8 cellular contexts compared by ENCODE assay signal in genomic region chr2:27683390-27684071, GRCh38. TPM values are rescaled to one million over a fixed set of nuclear protein-coding genes. Genes with fewer than 3 reads are reported as not detected.
DNase-seq lines count a peak whose midpoint lies in the region; ATAC-seq and TF ChIP-seq lines count a peak whose summit lies in the region.

No MANE protein-coding gene starts in this region.

- H3K36me3 ChIP-seq in BE2C (peaks cover 49% of the 10 kb centered on the region), Karpas-422 (ENCODE audit: insufficient read depth, low read length) (peaks cover 7% of the 10 kb centered on the region; the same call in 1 of the 2 replicates)

- H3K27me3 Mint-ChIP-seq in natural killer cell treated with Interleukin-12 subunit alpha and Interleukin-12 subunit beta and Interleukin-15 and Interleukin-18, amount 100 ng/mL, for 72 hours: no peaks in the 10 kb centered on the region
- H3K27me3 Mint-ChIP-seq in stimulated activated naive B cell treated with anti-CD40 and anti-IgM and Interleukin-4, amounts not matched to agents 10 μg/mL and 1 μg/mL and 100 μg/mL, for 72 hours: no peaks in the 10 kb centered on the region

- H3K4me3 ChIP-seq in BE2C (ENCODE audit: low read depth, low read length) (no peak overlapping the region), Karpas-422 (ENCODE audit: low read length) (no peak overlapping the region)

- H3K4me3 Mint-ChIP-seq in natural killer cell treated with Interleukin-12 subunit alpha and Interleukin-12 subunit beta and Interleukin-15 and Interleukin-18, amount 100 ng/mL, for 72 hours: peak overlapping the region; percentile 67
- no peak overlapping the region for H3K4me3 Mint-ChIP-seq in stimulated activated naive B cell treated with anti-CD40 and anti-IgM and Interleukin-4, amounts not matched to agents 10 μg/mL and 1 μg/mL and 100 μg/mL, for 72 hours

- H3K36me3 Mint-ChIP-seq in natural killer cell treated with Interleukin-12 subunit alpha and Interleukin-12 subunit beta and Interleukin-15 and Interleukin-18, amount 100 ng/mL, for 72 hours: peaks cover 11% of the 10 kb centered on the region
- peaks cover 26 to 45% of the 10 kb centered on the region in 2 donors for H3K36me3 Mint-ChIP-seq in stimulated activated naive B cell treated with anti-CD40 and anti-IgM and Interleukin-4, amounts not matched to agents 10 μg/mL and 1 μg/mL and 100 μg/mL, for 72 hours

- H3K9ac ChIP-seq in Karpas-422 (ENCODE audit: low read length): no peak overlapping the region

- no peaks in the 10 kb centered on the region for H4K20me1 ChIP-seq in Karpas-422 (ENCODE audit: insufficient read depth, low read depth, low read length)

- H3K9me3 ChIP-seq in BE2C: no peaks in the 10 kb centered on the region
- H3K9me3 ChIP-seq in Karpas-422 (ENCODE audit: low read length): no peaks in the 10 kb centered on the region

- H3K4me2 ChIP-seq in Karpas-422 (ENCODE audit: low read depth, low read length, poor library complexity, severe bottlenecking): no peak overlapping the region

- H3K4me1 ChIP-seq in BE2C: peaks cover 4% of the 10 kb centered on the region
- peaks cover 4% of the 10 kb centered on the region; the same call in 1 of the 2 replicates for H3K4me1 ChIP-seq in Karpas-422 (ENCODE audit: low read length)

- H3K4me1 Mint-ChIP-seq in natural killer cell treated with Interleukin-12 subunit alpha and Interleukin-12 subunit beta and Interleukin-15 and Interleukin-18, amount 100 ng/mL, for 72 hours (ENCODE audit: low read depth in 2 of 2): peaks cover 36 to 40% of the 10 kb centered on the region in 2 donors
- H3K4me1 Mint-ChIP-seq in stimulated activated naive B cell treated with anti-CD40 and anti-IgM and Interleukin-4, amounts not matched to agents 10 μg/mL and 1 μg/mL and 100 μg/mL, for 72 hours: peaks cover 2 to 9% of the 10 kb centered on the region in 2 donors

- DNase-seq in BE2C: peak; percentile 91
- DNase-seq in Karpas-422: peak; percentile 97
- DNase-seq in OCI-M2 (lab: John Stamatoyannopoulos, UW; ENCODE audit: unreplicated experiment): peak; percentile 72
- DNase-seq in activated T-cell treated with anti-CD3 and anti-CD28 coated beads for 24 hours (ENCODE audit: low read depth): peak; percentile 87
- DNase-seq in natural killer cell treated with Interleukin-12 subunit alpha and Interleukin-12 subunit beta and Interleukin-15 and Interleukin-18, amount 100 ng/mL, for 72 hours (ENCODE audit: low spot score): peak; percentile 88
- DNase-seq in stimulated activated naive B cell treated with anti-CD40 and anti-IgM and Interleukin-4, amounts not matched to agents 10 μg/mL and 1 μg/mL and 100 μg/mL, for 72 hours: peak; percentile 77

- H3K9me2 ChIP-seq in Karpas-422 (replicated peaks; ENCODE audit: insufficient read depth, low read length): no peaks in the 10 kb centered on the region

- TF ChIP-seq CTCF in BE2C (IDR thresholded peaks at IDR 0.05; ENCODE audit: low read depth, low read length): peak; percentile 100

- peak overlapping the region; percentile 92 to 94 for H3K27ac Mint-ChIP-seq in natural killer cell treated with Interleukin-12 subunit alpha and Interleukin-12 subunit beta and Interleukin-15 and Interleukin-18, amount 100 ng/mL, for 72 hours
- H3K27ac Mint-ChIP-seq in stimulated activated naive B cell treated with anti-CD40 and anti-IgM and Interleukin-4, amounts not matched to agents 10 μg/mL and 1 μg/mL and 100 μg/mL, for 72 hours: no peak overlapping the region

- no peaks in the 10 kb centered on the region for H3K9me3 Mint-ChIP-seq in natural killer cell treated with Interleukin-12 subunit alpha and Interleukin-12 subunit beta and Interleukin-15 and Interleukin-18, amount 100 ng/mL, for 72 hours
- H3K9me3 Mint-ChIP-seq in stimulated activated naive B cell treated with anti-CD40 and anti-IgM and Interleukin-4, amounts not matched to agents 10 μg/mL and 1 μg/mL and 100 μg/mL, for 72 hours: no peaks in the 10 kb centered on the region

- no peaks in the 10 kb centered on the region for H3K27me3 ChIP-seq in BE2C
- no peaks in the 10 kb centered on the region for H3K27me3 ChIP-seq in Karpas-422 (ENCODE audit: low read length)

- no peaks in the 10 kb centered on the region for H3K79me2 ChIP-seq in Karpas-422 (ENCODE audit: low read length)

- H2AFZ ChIP-seq in Karpas-422 (ENCODE audit: low read length): no peak overlapping the region

- ATAC-seq in GM19397 (IDR thresholded peaks at IDR 0.05; ENCODE audit: unreplicated experiment) (peak; percentile 74), esophagus mucosa (peak; percentile 76)
- ATAC-seq in natural killer cell treated with Interleukin-12 subunit alpha and Interleukin-12 subunit beta and Interleukin-15 and Interleukin-18, amount 100 ng/mL, for 72 hours: peak; percentile 73 to 81
- peak; percentile 93 to 96 for ATAC-seq in stimulated activated naive B cell treated with anti-CD40 and anti-IgM and Interleukin-4, amounts not matched to agents 10 μg/mL and 1 μg/mL and 100 μg/mL, for 72 hours (replicated peaks)

- H3K27ac ChIP-seq in Karpas-422 (ENCODE audit: low read length): no peak overlapping the region

RNA-seq across cellular contexts. Expression of gene SLC4A1AP, which starts 19.8 kb away (rescaled TPM):
- 29.2 TPM for polyA plus RNA-seq in BE2C (2012; ENCODE audit: insufficient read depth, insufficient read length, low read depth)
- total RNA-seq in Karpas-422 (2014; rRNA removed; shearing (Covaris generic); ENCODE audit: low replicate concordance): 19.8 and 30.1 TPM in 2 replicates
- total RNA-seq in esophagus mucosa: 13.3 TPM
- 10 to 100 TPM; 31.1 to 33.3 TPM for total RNA-seq in natural killer cell treated with Interleukin-12 subunit alpha and Interleukin-12 subunit beta and Interleukin-15 and Interleukin-18, amount 100 ng/mL, for 72 hours

RNA-seq across cellular contexts. Expression of gene SUPT7L, which starts 20.1 kb away (rescaled TPM):
- polyA plus RNA-seq in BE2C (2012; ENCODE audit: insufficient read depth, insufficient read length, low read depth): 49.4 TPM
- total RNA-seq in Karpas-422 (2014; rRNA removed; shearing (Covaris generic); ENCODE audit: low replicate concordance): 27.9 and 47.9 TPM in 2 replicates
- 11.7 TPM for total RNA-seq in esophagus mucosa
- 10 to 100 TPM; 32.9 to 41.9 TPM for total RNA-seq in natural killer cell treated with Interleukin-12 subunit alpha and Interleukin-12 subunit beta and Interleukin-15 and Interleukin-18, amount 100 ng/mL, for 72 hours

RNA-seq across cellular contexts. Expression of gene GPN1, which starts 54.7 kb away (rescaled TPM):
- polyA plus RNA-seq in BE2C (2012; ENCODE audit: insufficient read depth, insufficient read length, low read depth): 35.7 TPM
- total RNA-seq in Karpas-422 (2014; rRNA removed; shearing (Covaris generic); ENCODE audit: low replicate concordance): 24.4 and 30.0 TPM in 2 replicates
- total RNA-seq in esophagus mucosa: 26.5 TPM
- total RNA-seq in natural killer cell treated with Interleukin-12 subunit alpha and Interleukin-12 subunit beta and Interleukin-15 and Interleukin-18, amount 100 ng/mL, for 72 hours: 10 to 100 TPM; 32.7 to 36.9 TPM

RNA-seq across cellular contexts. Expression of gene CCDC121, which starts 54.7 kb away (rescaled TPM):
- polyA plus RNA-seq in BE2C (2012; ENCODE audit: insufficient read depth, insufficient read length, low read depth): 4.1 TPM
- total RNA-seq in Karpas-422 (2014; rRNA removed; shearing (Covaris generic); ENCODE audit: low replicate concordance): 1.2 and 2.9 TPM in 2 replicates
- total RNA-seq in esophagus mucosa: 1.3 TPM
- total RNA-seq in natural killer cell treated with Interleukin-12 subunit alpha and Interleukin-12 subunit beta and Interleukin-15 and Interleukin-18, amount 100 ng/mL, for 72 hours: under 1 TPM in 1 of 2 donors, not detected in 1; 0.36 TPM
